Comparison of ENCODE assay signal across 8 cellular contexts in the genomic region with DNA sequence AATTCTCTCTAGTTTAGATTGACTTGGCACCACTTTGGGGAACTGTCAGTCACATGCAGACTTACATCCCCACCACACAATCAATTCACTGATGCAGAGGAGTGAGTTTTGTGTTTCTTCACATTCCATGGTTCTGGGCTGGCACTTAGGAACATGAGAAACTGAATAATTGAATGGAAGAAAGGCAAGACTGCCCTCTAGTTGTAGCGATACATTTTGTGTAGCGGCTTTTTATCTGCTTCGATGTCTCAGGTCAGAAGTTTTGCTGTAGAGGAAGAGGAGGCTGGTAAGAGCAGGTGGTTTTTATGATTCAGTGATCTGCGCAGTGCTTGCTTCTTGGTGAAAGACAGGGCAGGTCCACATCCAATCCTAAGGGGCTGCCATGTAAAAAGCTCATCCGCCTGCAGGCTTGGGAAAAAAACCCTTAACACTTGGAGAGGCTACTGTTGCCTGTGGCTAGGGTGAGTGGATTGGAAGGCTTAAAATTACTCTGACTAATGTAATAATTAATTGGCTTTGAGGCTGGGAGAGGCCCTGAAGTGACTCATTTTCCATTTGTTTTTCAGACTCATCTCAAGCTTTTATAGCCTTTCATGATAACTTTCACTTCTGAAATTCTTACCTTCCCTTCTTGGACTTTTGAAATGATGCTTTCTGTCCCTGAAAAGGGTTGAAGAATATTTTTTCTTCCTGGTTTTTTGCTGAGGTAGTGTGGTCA.
A peak's percentile ranks its signal among the peaks of the same experiment; 100 is the strongest.
DNase-seq lines count a peak whose midpoint lies in the region; ATAC-seq and TF ChIP-seq lines count a peak whose summit lies in the region.
"Not testable (repeated sequence)": the region's sequence is repeated elsewhere in the genome, so short reads cannot be mapped to it uniquely, and the experiment has no call there.

No MANE protein-coding gene starts in this region.

- not testable (repeated sequence) for H3K23ac ChIP-seq in mesendoderm (ENCODE audit: low read length)

- H3K4me1 ChIP-seq in mesendoderm (ENCODE audit: control insufficient read depth, low read depth, low read length) = not testable (repeated sequence)

- not testable (repeated sequence) for H3K4ac ChIP-seq in mesendoderm (ENCODE audit: low read depth, low read length)

- not testable (repeated sequence) for H2BK5ac ChIP-seq in mesendoderm (ENCODE audit: low read length)

- not testable (repeated sequence) for H3K4me1 Mint-ChIP-seq in Calu3 (ENCODE audit: low read depth, unreplicated experiment)

- not testable (repeated sequence) for H2BK120ac ChIP-seq in mesendoderm (ENCODE audit: low read depth, low read length)

- not testable (repeated sequence) for H3K27ac ChIP-seq in mesendoderm (ENCODE audit: low read depth, low read length)

- H2AK5ac ChIP-seq in mesendoderm (ENCODE audit: low read length) = not testable (repeated sequence)

- H3K9me3 Mint-ChIP-seq in Calu3 (ENCODE audit: low read depth, unreplicated experiment) = not testable (repeated sequence)

- WGBS in mesendoderm (ENCODE audit: extremely low coverage, insufficient coverage, low lambda C conversion rate) = no CpG with 5 or more reads among the region's 5 CpGs

- H3K9ac ChIP-seq in mesendoderm (ENCODE audit: low read length) = not testable (repeated sequence)

- intact Hi-C loops in Calu3 (cut with micrococcal nuclease; ENCODE audit: unreplicated experiment) = not testable (repeated sequence)

- not testable (repeated sequence) for H3K36me3 ChIP-seq in mesendoderm (ENCODE audit: control insufficient read depth, insufficient read depth, low read length)

- H3K56ac ChIP-seq in mesendoderm (ENCODE audit: low read length) = not testable (repeated sequence)

- not testable (repeated sequence) for H3K36me3 Mint-ChIP-seq in Calu3 (ENCODE audit: insufficient read depth, unreplicated experiment)

- not testable (repeated sequence) for H3K4me2 ChIP-seq in mesendoderm (ENCODE audit: low read length)

- TSS peak; percentile 22 for BruUV-seq in Calu3 (replicated peaks; lab: Mats Ljungman, UMichigan)

- H3K18ac ChIP-seq in mesendoderm (ENCODE audit: low read length) = not testable (repeated sequence)

- TF ChIP-seq CTCF in Calu3 (IDR thresholded peaks at IDR 0.05; ENCODE audit: unreplicated experiment) = not testable (repeated sequence)
- TF ChIP-seq CTCF in fibroblast of mammary gland (conservative IDR thresholded peaks at IDR 0.05; ENCODE audit: control insufficient read depth, insufficient read depth, low read depth, low read length) = peak; percentile 18

- H4K8ac ChIP-seq in mesendoderm (ENCODE audit: low read depth, low read length) = not testable (repeated sequence)

- H4K5ac ChIP-seq in mesendoderm (ENCODE audit: low read length) = not testable (repeated sequence)

- not testable (repeated sequence) for H2BK15ac ChIP-seq in mesendoderm (replicated peaks; ENCODE audit: low read depth)

- H3K79me1 ChIP-seq in mesendoderm (ENCODE audit: low read length) = not testable (repeated sequence)

- DNase-seq in Calu3 = not testable (repeated sequence)
- DNase-seq in LHCN-M2 (ENCODE audit: low read depth) (peak; percentile 26), RPMI8226 (peak; percentile 23), amniotic epithelial cell (ENCODE audit: low read depth) (peak; percentile 66), fibroblast of mammary gland (ENCODE audit: low read depth) (peak; percentile 58), mesendoderm (peak; percentile 60), stromal cell of bone marrow (ENCODE audit: low read depth) (peak; percentile 29)

- H3K4me3 ChIP-seq in fibroblast of mammary gland (ENCODE audit: control insufficient read depth, low read depth, low read length); mesendoderm (ENCODE audit: low read length): not testable (repeated sequence)

- CTCF ChIA-PET in Calu3 (lab: Charles Lee) = not testable (repeated sequence)

- not testable (repeated sequence) for H3K27me3 ChIP-seq in mesendoderm (ENCODE audit: insufficient read depth, low read length, poor library complexity)

- not testable (repeated sequence) for H3K4me3 Mint-ChIP-seq in Calu3 (ENCODE audit: low read depth, unreplicated experiment)

- not testable (repeated sequence) for H3K79me2 ChIP-seq in mesendoderm (ENCODE audit: control insufficient read depth, insufficient read depth, low read length)

- not testable (repeated sequence) for H3K27ac Mint-ChIP-seq in Calu3 (ENCODE audit: unreplicated experiment)

- peak; percentile 62 for ATAC-seq in GM18870 (IDR thresholded peaks at IDR 0.05; ENCODE audit: unreplicated experiment)

- H3K27me3 Mint-ChIP-seq in Calu3 (ENCODE audit: unreplicated experiment) = not testable (repeated sequence)
